In genomic region chr13:94121686-94122085, GRCh38 we compare ENCODE assay signal across 17 cellular contexts.
A peak's percentile ranks its signal among the peaks of the same experiment; 100 is the strongest.
DNase-seq lines count a peak whose midpoint lies in the region; ATAC-seq and TF ChIP-seq lines count a peak whose summit lies in the region.
"Had no signal": no experiment of that assay in that cellular context is flagged by ENCODE, and none has a peak within 500 bp of the region (broad histone marks: within the 10 kb centered on the region; RNA-seq: fewer than 3 reads in every experiment).

No MANE protein-coding gene starts in this region.

- no peak overlapping the region for H2AFZ ChIP-seq in SK-N-SH (ENCODE audit: low read depth)

- CTCF ChIA-PET in MCF 10A (lab: Yijun Ruan, JAX) (interaction anchor here (0.5 kb wide), 1 partner anchor 117 kb away, joined by 3 read pairs; no protein-coding TSS in a partner anchor), SK-N-SH (lab: Yijun Ruan, JAX) (no interaction called here)

- no peak for TF ChIP-seq CTCF in MCF 10A (IDR thresholded peaks at IDR 0.05; ENCODE audit: unreplicated experiment)
- TF ChIP-seq CTCF in breast epithelium (IDR thresholded peaks at IDR 0.05) = no peak
- TF ChIP-seq CTCF in SK-N-SH (IDR thresholded peaks at IDR 0.05) = no peak
- no peak for TF ChIP-seq CTCF in fibroblast of the aortic adventitia (IDR thresholded peaks at IDR 0.05; ENCODE audit: insufficient read depth, low read length)
- no peak for TF ChIP-seq CTCF in upper lobe of right lung (IDR thresholded peaks at IDR 0.05)

- H3K36me3 ChIP-seq in breast epithelium (no peaks in the 10 kb centered on the region), SK-N-SH (replicated peaks in 1 of 2; ENCODE audit: control insufficient read depth in 1 of 2, insufficient read depth in 2 of 2, low read length in 1 of 2) (no peaks in the 10 kb centered on the region), upper lobe of right lung (no peaks in the 10 kb centered on the region)
- H3K36me3 ChIP-seq: esophagus squamous epithelium, Peyer's patch had no signal

- H3K36me3 Mint-ChIP-seq in MCF 10A (ENCODE audit: insufficient read depth, unreplicated experiment) = no peaks in the 10 kb centered on the region

- H3K27me3 ChIP-seq in breast epithelium = no peaks in the 10 kb centered on the region
- no peaks in the 10 kb centered on the region for H3K27me3 ChIP-seq in SK-N-SH (ENCODE audit: insufficient read depth)
- H3K27me3 ChIP-seq in upper lobe of right lung = no peaks in the 10 kb centered on the region
- H3K27me3 ChIP-seq: esophagus squamous epithelium, Peyer's patch had no signal

- H3K27me3 Mint-ChIP-seq in MCF 10A (ENCODE audit: insufficient read depth, unreplicated experiment) = no peaks in the 10 kb centered on the region

- no peak overlapping the region for H3K4me2 ChIP-seq in SK-N-SH

- H3K27ac ChIP-seq in breast epithelium (no peak overlapping the region), SK-N-SH (ENCODE audit: low read depth in 2 of 2, low read length in 1 of 2) (no peak overlapping the region), upper lobe of right lung (no peak overlapping the region)
- H3K27ac ChIP-seq: esophagus squamous epithelium had no signal

- no peaks in the 10 kb centered on the region for H3K9me3 ChIP-seq in breast epithelium
- H3K9me3 ChIP-seq in SK-N-SH = no peaks in the 10 kb centered on the region
- no peaks in the 10 kb centered on the region for H3K9me3 ChIP-seq in upper lobe of right lung
- H3K9me3 ChIP-seq: esophagus squamous epithelium, Peyer's patch had no signal

- no peak overlapping the region for H3K9ac ChIP-seq in SK-N-SH

- H3K79me2 ChIP-seq in SK-N-SH (ENCODE audit: insufficient read depth) = no peaks in the 10 kb centered on the region

- no peak for TF ChIP-seq RAD21 in SK-N-SH (IDR thresholded peaks at IDR 0.05; ENCODE audit: low read length)

- no TSS peak for BruUV-seq in MCF 10A (replicated peaks; lab: Mats Ljungman, UMichigan)

- no peak overlapping the region for H3K27ac Mint-ChIP-seq in MCF 10A (ENCODE audit: low read depth, unreplicated experiment)
- H3K27ac Mint-ChIP-seq: activated CD4-positive, alpha-beta T cell treated with anti-CD3 and anti-CD28 coated beads for 36 hours; H9; T-helper 1 cell treated with Interleukin-12 subunit alpha and Interleukin-12 subunit beta and Interleukin-4 antibody, amounts not matched to agents 30 μg/mL and 1 μg/mL, for 36 hours had no signal

- no peak; a peak in 1 of 4 replicates for TF ChIP-seq EP300 in SK-N-SH (IDR thresholded peaks at IDR 0.05; ENCODE audit: borderline replicate concordance in 1 of 2, low read depth in 1 of 2, low read length in 1 of 2)

- no peaks in the 10 kb centered on the region for H4K20me1 ChIP-seq in SK-N-SH (ENCODE audit: insufficient read depth)

- DNase-seq in MCF 10A (ENCODE audit: unreplicated experiment) = peak; percentile 14
- DNase-seq in breast epithelium (ENCODE audit: low spot score in 2 of 2) = no peak
- DNase-seq in SK-N-SH = no peak
- DNase-seq in fibroblast of the aortic adventitia (ENCODE audit: low read depth) = peak; percentile 66
- no peak for DNase-seq in upper lobe of right lung
- DNase-seq in left ventricle myocardium superior = no peak
- DNase-seq: activated CD4-positive, alpha-beta T cell treated with anti-CD3 and anti-CD28 coated beads for 36 hours; activated T-cell treated with anti-CD3 and anti-CD28 coated beads for 4 hours; dermis blood vessel endothelial cell; esophagus squamous epithelium; H9; NCI-H446 treated with DMSO at 0.1 percent for 48 hours had no signal

- H3K9me2 ChIP-seq in SK-N-SH = no peaks in the 10 kb centered on the region

- WGBS in SK-N-SH (ENCODE audit: low lambda C conversion rate) = 52% methylated on average over 1 of the region's 1 CpG

- ATAC-seq in upper lobe of right lung = peak; percentile 58
- ATAC-seq in HG03139 (IDR thresholded peaks at IDR 0.05; ENCODE audit: unreplicated experiment) = no peak
- ATAC-seq in left ventricle myocardium superior = no peak
- no peak for ATAC-seq in HG03442 (IDR thresholded peaks at IDR 0.05; ENCODE audit: unreplicated experiment)
- ATAC-seq: activated CD4-positive, alpha-beta T cell treated with anti-CD3 and anti-CD28 coated beads for 36 hours; HepG2 had no signal

- no peaks in the 10 kb centered on the region for H3K4me1 ChIP-seq in breast epithelium
- H3K4me1 ChIP-seq in SK-N-SH (ENCODE audit: control insufficient read depth in 1 of 2, insufficient read depth in 2 of 2, low read depth in 1 of 2, low read length in 1 of 2) = no peaks in the 10 kb centered on the region; a peak in 1 of 4 replicates
- no peaks in the 10 kb centered on the region for H3K4me1 ChIP-seq in upper lobe of right lung
- H3K4me1 ChIP-seq: esophagus squamous epithelium had no signal

- H3K9me3 Mint-ChIP-seq in MCF 10A (ENCODE audit: unreplicated experiment) = no peaks in the 10 kb centered on the region
- H3K9me3 Mint-ChIP-seq: H9; T-helper 1 cell treated with Interleukin-12 subunit alpha and Interleukin-12 subunit beta and Interleukin-4 antibody, amounts not matched to agents 30 μg/mL and 1 μg/mL, for 36 hours had no signal

- H3F3A ChIP-seq in SK-N-SH (replicated peaks; ENCODE audit: insufficient read depth) = no peaks in the 10 kb centered on the region

- POLR2A ChIA-PET in MCF 10A (lab: Yijun Ruan, JAX) (interaction anchor here (1.1 kb wide), 1 partner anchor 9 kb away, joined by 3 read pairs; no protein-coding TSS in a partner anchor), SK-N-SH (lab: Yijun Ruan, JAX) (no interaction called here)

- no peak overlapping the region for H3K4me3 Mint-ChIP-seq in MCF 10A (ENCODE audit: unreplicated experiment)
- H3K4me3 Mint-ChIP-seq: activated CD4-positive, alpha-beta T cell treated with anti-CD3 and anti-CD28 coated beads for 36 hours; H9; T-helper 1 cell treated with Interleukin-12 subunit alpha and Interleukin-12 subunit beta and Interleukin-4 antibody, amounts not matched to agents 30 μg/mL and 1 μg/mL, for 36 hours had no signal

- H3K4me3 ChIP-seq in breast epithelium (no peak overlapping the region), SK-N-SH (ENCODE audit: low read depth in 2 of 2, low read length in 1 of 2) (no peak overlapping the region), fibroblast of the aortic adventitia (ENCODE audit: low read depth, low read length) (no peak overlapping the region), upper lobe of right lung (no peak overlapping the region)
- H3K4me3 ChIP-seq: esophagus squamous epithelium, Peyer's patch had no signal

- intact Hi-C loops in MCF 10A (cut with micrococcal nuclease) = no loop called here
- intact Hi-C loops in breast epithelium (cut with DNase I; ENCODE audit: low total_unique reads) = no loop called here
- intact Hi-C loops in upper lobe of right lung (cut with DNase I) = no loop called here
- intact Hi-C loops in left ventricle myocardium superior (cut with micrococcal nuclease) = no loop called here

- H3K4me1 Mint-ChIP-seq in MCF 10A (ENCODE audit: insufficient read depth, unreplicated experiment) = peaks cover 6% of the 10 kb centered on the region
- H3K4me1 Mint-ChIP-seq: activated CD4-positive, alpha-beta T cell treated with anti-CD3 and anti-CD28 coated beads for 36 hours had no signal

- TF ChIP-seq POLR2A in breast epithelium (IDR thresholded peaks at IDR 0.05) = no peak

TF ChIP-seq in SK-N-SH, 30 proteins besides CTCF, POLR2A, EP300 and RAD21:
- TF ChIP-seq SIN3A (IDR thresholded peaks at IDR 0.05; ENCODE audit: borderline replicate concordance, low read depth, low read length) (no peak), FOSL2 (IDR thresholded peaks at IDR 0.05; ENCODE audit: borderline replicate concordance, low read depth) (peak; percentile 53; the same call in 1 of the 2 replicates), MAX (IDR thresholded peaks at IDR 0.05; ENCODE audit: low read depth) (0 out of 2 replicates have a peak, but pooled peaks have one; percentile 26), JUND (IDR thresholded peaks at IDR 0.05) (peak; percentile 60), TCF12 (IDR thresholded peaks at IDR 0.05) (0 out of 2 replicates have a peak, but pooled peaks have one; percentile 12)
TF ChIP-seq in SK-N-SH: peak in this region for 4.

Comparison
In these comparisons a context has a peak if more than half of its experiments do, and no peak if none do; other contexts are left out.
1. DNase-seq: peak in MCF 10A (single experiment) and fibroblast of the aortic adventitia (single experiment); none in breast epithelium (0 of 2), SK-N-SH (single experiment), upper lobe of right lung (single experiment) and left ventricle myocardium superior (single experiment).